Comparison of ENCODE assay signal across 2 cellular contexts in genomic region chr12:58601529-58601928, GRCh38.
TF ChIP-seq lines count a peak whose summit lies in the region.

No MANE protein-coding gene starts in this region.

TF ChIP-seq in HepG2, 621 proteins besides CTCF, POLR2A, EP300 and RAD21:
- TF ChIP-seq ZNF674 (CRISPR knock-in tag; IDR thresholded peaks at IDR 0.05; ENCODE audit: low read depth) (no peak), TP53 (CRISPR knock-in tag; conservative IDR thresholded peaks at IDR 0.05) (no peak), FUBP1 (CRISPR knock-in tag; IDR thresholded peaks at IDR 0.05; ENCODE audit: borderline replicate concordance) (no peak), ZMYM4 (CRISPR knock-in tag; IDR thresholded peaks at IDR 0.05) (no peak), MZF1 (CRISPR knock-in tag; IDR thresholded peaks at IDR 0.05; ENCODE audit: borderline replicate concordance) (no peak), MAFF (IDR thresholded peaks at IDR 0.05; ENCODE audit: low read depth, low read length) (peak; percentile 96), MAFK (conservative IDR thresholded peaks at IDR 0.05 in 1 of 2, IDR thresholded peaks at IDR 0.05 in 1 of 2; ENCODE audit: low read length in 2 of 2) (peak; percentile 95 to 98), SATB2 (CRISPR knock-in tag; IDR thresholded peaks at IDR 0.05) (no peak)
- TF ChIP-seq, protein P1, sequence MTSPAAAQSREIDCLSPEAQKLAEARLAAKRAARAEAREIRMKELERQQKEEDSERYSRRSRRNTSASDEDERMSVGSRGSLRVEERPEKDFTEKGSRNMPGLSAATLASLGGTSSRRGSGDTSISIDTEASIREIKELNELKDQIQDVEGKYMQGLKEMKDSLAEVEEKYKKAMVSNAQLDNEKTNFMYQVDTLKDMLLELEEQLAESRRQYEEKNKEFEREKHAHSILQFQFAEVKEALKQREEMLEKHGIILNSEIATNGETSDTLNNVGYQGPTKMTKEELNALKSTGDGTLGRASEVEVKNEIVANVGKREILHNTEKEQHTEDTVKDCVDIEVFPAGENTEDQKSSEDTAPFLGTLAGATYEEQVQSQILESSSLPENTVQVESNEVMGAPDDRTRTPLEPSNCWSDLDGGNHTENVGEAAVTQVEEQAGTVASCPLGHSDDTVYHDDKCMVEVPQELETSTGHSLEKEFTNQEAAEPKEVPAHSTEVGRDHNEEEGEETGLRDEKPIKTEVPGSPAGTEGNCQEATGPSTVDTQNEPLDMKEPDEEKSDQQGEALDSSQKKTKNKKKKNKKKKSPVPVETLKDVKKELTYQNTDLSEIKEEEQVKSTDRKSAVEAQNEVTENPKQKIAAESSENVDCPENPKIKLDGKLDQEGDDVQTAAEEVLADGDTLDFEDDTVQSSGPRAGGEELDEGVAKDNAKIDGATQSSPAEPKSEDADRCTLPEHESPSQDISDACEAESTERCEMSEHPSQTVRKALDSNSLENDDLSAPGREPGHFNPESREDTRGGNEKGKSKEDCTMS (CRISPR knock-in tag; conservative IDR thresholded peaks at IDR 0.05) = no peak

TF ChIP-seq in H1, 55 proteins besides CTCF, POLR2A, EP300 and RAD21:
- no peak for TF ChIP-seq YY1 (IDR thresholded peaks at IDR 0.05; ENCODE audit: low read depth, low read length)
- TF ChIP-seq E2F6 (IDR thresholded peaks at IDR 0.05) = no peak
- TF ChIP-seq MAFK (IDR thresholded peaks at IDR 0.05; ENCODE audit: low read depth, low read length) = peak; percentile 85
